Comparison of ENCODE assay signal across 17 cellular contexts in genomic region chr5:96253140-96253539, GRCh38.
DNase-seq lines count a peak whose midpoint lies in the region; ATAC-seq, FAIRE-seq and TF ChIP-seq lines count a peak whose summit lies in the region.
"Had no signal": no experiment of that assay in that cellular context is flagged by ENCODE, and none has a peak within 500 bp of the region (broad histone marks: within the 10 kb centered on the region; RNA-seq: fewer than 3 reads in every experiment).

No MANE protein-coding gene starts in this region.

- H3K36me3 ChIP-seq in right lobe of liver = no peaks in the 10 kb centered on the region
- H3K36me3 ChIP-seq in HepG2 (replicated peaks in 1 of 2; ENCODE audit: control insufficient read depth in 1 of 2, insufficient read depth in 2 of 2, low read length in 2 of 2) = no peaks in the 10 kb centered on the region
- no peaks in the 10 kb centered on the region for H3K36me3 ChIP-seq in Panc1 (ENCODE audit: control insufficient read depth, insufficient read depth, low read length)
- H3K36me3 ChIP-seq: BLaER1 treated with 17β-estradiol and CSF1 and Interleukin-3, amounts not matched to agents 10 nM and 100 nM had no signal

- no peak for TF ChIP-seq RAD21 in HepG2 (CRISPR knock-in tag; IDR thresholded peaks at IDR 0.05)

- POLR2A ChIA-PET in HepG2 (lab: Yijun Ruan, JAX) (no interaction called here), Panc1 (lab: Charles Lee) (no interaction called here)

- H3K79me2 ChIP-seq in HepG2 (ENCODE audit: insufficient read depth, low read length) = no peaks in the 10 kb centered on the region

- H3K9me3 ChIP-seq in right lobe of liver = no peaks in the 10 kb centered on the region
- H3K9me3 ChIP-seq in HepG2 (ENCODE audit: low read length) = no peaks in the 10 kb centered on the region
- H3K9me3 ChIP-seq in Panc1 (ENCODE audit: control insufficient read depth, insufficient read depth, low read depth, low read length) = peaks cover 4% of the 10 kb centered on the region; the same call in 1 of the 2 replicates
- H3K9me3 ChIP-seq: BLaER1 treated with 17β-estradiol and CSF1 and Interleukin-3, amounts not matched to agents 10 nM and 100 nM had no signal

- no peak overlapping the region for H3K4me3 Mint-ChIP-seq in type B pancreatic cell
- no peak overlapping the region for H3K4me3 Mint-ChIP-seq in mesothelial cell of epicardium
- H3K4me3 Mint-ChIP-seq: CD8-positive, alpha-beta T cell had no signal

- no peak overlapping the region for H3K27ac ChIP-seq in right lobe of liver
- no peak overlapping the region for H3K27ac ChIP-seq in HepG2 (ENCODE audit: extremely low read length, insufficient read depth, low read length)
- peak overlapping the region; percentile 90 for H3K27ac ChIP-seq in Panc1 (ENCODE audit: low read length)
- H3K27ac ChIP-seq: BLaER1 treated with 17β-estradiol and CSF1 and Interleukin-3, amounts not matched to agents 10 nM and 100 nM had no signal

- peaks cover 2% of the 10 kb centered on the region for H3K4me1 Mint-ChIP-seq in type B pancreatic cell (ENCODE audit: unreplicated experiment)
- H3K4me1 Mint-ChIP-seq in mesothelial cell of epicardium = peaks cover 20% of the 10 kb centered on the region

- in situ Hi-C loops in HepG2 (cut with HindIII; ENCODE audit: extremely low pct_ligation_motif_present, low pct_unique_long_range_greater_than_20kb) = no loop called here
- in situ Hi-C loops in Panc1 (cut with HindIII; ENCODE audit: low pct_unique_long_range_greater_than_20kb, low sequenced_read_pairs) = no loop called here

- H3K27me3 Mint-ChIP-seq in type B pancreatic cell = no peaks in the 10 kb centered on the region
- H3K27me3 Mint-ChIP-seq in mesothelial cell of epicardium (ENCODE audit: low read depth) = no peaks in the 10 kb centered on the region

- H3K36me3 Mint-ChIP-seq in type B pancreatic cell = no peaks in the 10 kb centered on the region
- no peaks in the 10 kb centered on the region for H3K36me3 Mint-ChIP-seq in mesothelial cell of epicardium
- H3K36me3 Mint-ChIP-seq: CD8-positive, alpha-beta T cell had no signal

- no peaks in the 10 kb centered on the region for H4K20me1 ChIP-seq in HepG2 (ENCODE audit: insufficient read depth, low read length)
- H4K20me1 ChIP-seq: BLaER1 treated with 17β-estradiol and CSF1 and Interleukin-3, amounts not matched to agents 10 nM and 100 nM had no signal

- peak in 3 of 4 donors; percentile 38 to 65 (median 63) for ATAC-seq in right lobe of liver
- no peak for ATAC-seq in HepG2
- no peak for ATAC-seq in Panc1
- ATAC-seq: CD8-positive, alpha-beta T cell; K562 had no signal

- no peak overlapping the region for H3K4me2 ChIP-seq in HepG2 (ENCODE audit: low read depth, low read length)
- H3K4me2 ChIP-seq: BLaER1 treated with 17β-estradiol and CSF1 and Interleukin-3, amounts not matched to agents 10 nM and 100 nM had no signal

- FAIRE-seq in HepG2 (lab: Jason Lieb, UNC) = no peak
- FAIRE-seq in islet of Langerhans (lab: Jason Lieb, UNC) = peak; percentile 99
- FAIRE-seq: H1, K562 had no signal

- CTCF ChIA-PET in HepG2 (lab: Yijun Ruan, JAX; ENCODE audit: low intra/inter-chr PET ratio, low total read pairs) (no interaction called here), Panc1 (lab: Charles Lee) (no interaction called here)

- TF ChIP-seq CTCF in right lobe of liver (IDR thresholded peaks at IDR 0.05) (no peak), HepG2 (CRISPR knock-in tag; IDR thresholded peaks at IDR 0.05) (no peak), Panc1 (IDR thresholded peaks at IDR 0.05) (no peak), type B pancreatic cell (conservative IDR thresholded peaks at IDR 0.05) (no peak), mesothelial cell of epicardium (IDR thresholded peaks at IDR 0.05; ENCODE audit: unreplicated experiment) (no peak)

- peaks cover 0 to 2% (median 0%) of the 10 kb centered on the region in 4 donors for H3K4me1 ChIP-seq in right lobe of liver
- H3K4me1 ChIP-seq in HepG2 (ENCODE audit: insufficient read depth, low read length) = peaks cover 27% of the 10 kb centered on the region
- H3K4me1 ChIP-seq in Panc1 (ENCODE audit: control insufficient read depth, insufficient read depth, low read length) = peaks cover 9% of the 10 kb centered on the region

- no peak for DNase-seq in right lobe of liver
- no peak for DNase-seq in HepG2 (ENCODE audit: low spot score)
- DNase-seq in Panc1 (ENCODE audit: low read depth, low spot score) = no peak
- no peak for DNase-seq in type B pancreatic cell (ENCODE audit: extremely low spot score, unreplicated experiment)
- DNase-seq in NCI-H1694 (lab: John Stamatoyannopoulos, UW) = no peak
- DNase-seq in mesothelial cell of epicardium (ENCODE audit: low spot score in 2 of 2, unreplicated experiment in 2 of 2) = no peak
- DNase-seq: CD8-positive, alpha-beta T cell; DMS79 treated with DMSO at 0.1 percent for 48 hours; NCI-H187 treated with DMSO at 0.1 percent for 48 hours; NCI-H345; NCI-H526 treated with DMSO at 0.1 percent for 48 hours; NK-92 treated with Interleukin-12 subunit alpha and Interleukin-12 subunit beta, amount 100 ng/mL, for 24 hours; SIG-M5 had no signal

- TF ChIP-seq EP300 in HepG2 (IDR thresholded peaks at IDR 0.05; ENCODE audit: low read depth in 2 of 2, low read length in 2 of 2) (no peak), HepG2 (CRISPR knock-in tag; IDR thresholded peaks at IDR 0.05; ENCODE audit: borderline replicate concordance) (no peak)

- H3K9ac ChIP-seq in HepG2 (ENCODE audit: insufficient read depth, low read depth, low read length) = no peak overlapping the region
- H3K9ac ChIP-seq: BLaER1 treated with 17β-estradiol and CSF1 and Interleukin-3, amounts not matched to agents 10 nM and 100 nM had no signal

- H3K4me3 ChIP-seq in right lobe of liver (no peak overlapping the region), HepG2 (replicated peaks in 1 of 3; ENCODE audit: insufficient read depth in 1 of 3, low read depth in 2 of 3, low read length in 3 of 3) (no peak overlapping the region), Panc1 (ENCODE audit: low read depth in 2 of 2, low read length in 2 of 2) (no peak overlapping the region)
- H3K4me3 ChIP-seq: BLaER1 treated with 17β-estradiol and CSF1 and Interleukin-3, amounts not matched to agents 10 nM and 100 nM; K562 had no signal

- WGBS in right lobe of liver (ENCODE audit: insufficient coverage, low coverage, low lambda C conversion rate, missing lambda C conversion rate) = 22% methylated on average over 2 of the region's 2 CpGs
- 90% methylated on average over 2 of the region's 2 CpGs for WGBS in HepG2 (ENCODE audit: low lambda C conversion rate)

- H3K27me3 ChIP-seq in right lobe of liver (no peaks in the 10 kb centered on the region), HepG2 (ENCODE audit: control insufficient read depth in 1 of 2, insufficient read depth in 2 of 2, low read length in 2 of 2) (no peaks in the 10 kb centered on the region), Panc1 (ENCODE audit: control insufficient read depth, insufficient read depth, low read length) (no peaks in the 10 kb centered on the region)
- H3K27me3 ChIP-seq: BLaER1 treated with 17β-estradiol and CSF1 and Interleukin-3, amounts not matched to agents 10 nM and 100 nM had no signal

- H3K27ac Mint-ChIP-seq in type B pancreatic cell = no peak overlapping the region
- no peak overlapping the region for H3K27ac Mint-ChIP-seq in mesothelial cell of epicardium
- H3K27ac Mint-ChIP-seq: CD8-positive, alpha-beta T cell had no signal

- no peak for TF ChIP-seq POLR2A in right lobe of liver (IDR thresholded peaks at IDR 0.05)
- TF ChIP-seq POLR2A in HepG2 (IDR thresholded peaks at IDR 0.05; ENCODE audit: insufficient read depth in 1 of 2, low read depth in 2 of 2, low read length in 2 of 2) = no peak

- H3K9me3 Mint-ChIP-seq in type B pancreatic cell = no peaks in the 10 kb centered on the region
- H3K9me3 Mint-ChIP-seq in mesothelial cell of epicardium = peaks cover 5% of the 10 kb centered on the region
- H3K9me3 Mint-ChIP-seq: CD8-positive, alpha-beta T cell had no signal

- BruUV-seq in HepG2 (replicated peaks; lab: Mats Ljungman, UMichigan) (no TSS peak), Panc1 (replicated peaks; lab: Mats Ljungman, UMichigan) (no TSS peak)

- intact Hi-C loops in right lobe of liver (cut with DNase I) = no loop called here
- intact Hi-C loops in HepG2 (cut with micrococcal nuclease; ENCODE audit: unreplicated experiment) = loop anchor here (1.0 kb wide), 1 partner anchor 31 kb away; no protein-coding TSS in a partner anchor
- intact Hi-C loops in Panc1 (cut with micrococcal nuclease; ENCODE audit: unreplicated experiment) = no loop called here

- H2AFZ ChIP-seq in HepG2 (ENCODE audit: low read length) = no peak overlapping the region

TF ChIP-seq in HepG2, 621 proteins besides CTCF, POLR2A, EP300 and RAD21:
- TF ChIP-seq ZNF10 (CRISPR knock-in tag; IDR thresholded peaks at IDR 0.05; ENCODE audit: borderline replicate concordance, low read depth) = no peak
- TF ChIP-seq TP53 (CRISPR knock-in tag; conservative IDR thresholded peaks at IDR 0.05) = no peak
- no peak for TF ChIP-seq ZNF235 (CRISPR knock-in tag; IDR thresholded peaks at IDR 0.05; ENCODE audit: borderline replicate concordance)
- no peak for TF ChIP-seq ZNF354B (CRISPR knock-in tag; IDR thresholded peaks at IDR 0.05)
- TF ChIP-seq ZSCAN25 (CRISPR knock-in tag; IDR thresholded peaks at IDR 0.05) = no peak
- no peak for TF ChIP-seq SMAD9 (CRISPR knock-in tag; IDR thresholded peaks at IDR 0.05)
- TF ChIP-seq SMC3 (IDR thresholded peaks at IDR 0.05; ENCODE audit: low read length) = no peak
- TF ChIP-seq ZNF7 (CRISPR knock-in tag; IDR thresholded peaks at IDR 0.05) = no peak
- TF ChIP-seq ZNF883 (CRISPR knock-in tag; IDR thresholded peaks at IDR 0.05; ENCODE audit: not compliant biosample characterization) = no peak
- TF ChIP-seq ZNF720 (CRISPR knock-in tag; IDR thresholded peaks at IDR 0.05) = no peak
- no peak for TF ChIP-seq ZNF800 (CRISPR knock-in tag; IDR thresholded peaks at IDR 0.05)
- TF ChIP-seq RXRA (CRISPR knock-in tag; IDR thresholded peaks at IDR 0.05) = no peak
TF ChIP-seq in HepG2: peak in this region for 0.

Comparison
In these comparisons a context has a peak if more than half of its experiments do, and no peak if none do; other contexts are left out.
1. ATAC-seq: peak in right lobe of liver (3 of 4); none in HepG2 (single experiment) and Panc1 (single experiment).